In genomic region chr2:88016948-88017779, GRCh38 we compare ENCODE assay signal across 8 cellular contexts. TPM values are rescaled to one million over a fixed set of nuclear protein-coding genes. Genes with fewer than 3 reads are reported as not detected.
DNase-seq lines count a peak whose midpoint lies in the region; ATAC-seq and TF ChIP-seq lines count a peak whose summit lies in the region.

No MANE protein-coding gene starts in this region.

- no peak for TF ChIP-seq POLR2A in heart left ventricle (IDR thresholded peaks at IDR 0.05)

- no peaks in the 10 kb centered on the region for H3K36me3 ChIP-seq in heart left ventricle
- no peaks in the 10 kb centered on the region for H3K36me3 ChIP-seq in psoas muscle (ENCODE audit: insufficient read depth in 1 of 2, low read depth in 1 of 2)

- no peak for TF ChIP-seq CTCF in heart left ventricle (IDR thresholded peaks at IDR 0.05)
- no peak for TF ChIP-seq CTCF in psoas muscle (IDR thresholded peaks at IDR 0.05)

- intact Hi-C loops in heart left ventricle (cut with DNase I): no loop called here
- intact Hi-C loops in psoas muscle (cut with DNase I): loop anchor here in 1 of 2 donors (5.0 to 10.0 kb wide), 2 partner anchors 35 to 192 kb away; partner anchors contain the start of gene RGPD2

- H3K9me3 ChIP-seq in heart left ventricle: no peaks in the 10 kb centered on the region
- H3K9me3 ChIP-seq in psoas muscle: no peaks in the 10 kb centered on the region

- peak overlapping the region in 7 of 12 donors; percentile 15 to 67 (median 51) for H3K27ac ChIP-seq in heart left ventricle
- H3K27ac ChIP-seq in psoas muscle: peak overlapping the region; percentile 51

- H3K4me3 ChIP-seq in heart left ventricle (peak overlapping the region; percentile 28 to 90 (median 61)), psoas muscle (peak overlapping the region; percentile 71)

- 26 to 32% (median 29%) methylated on average over 40 to 47 of the region's 47 CpGs for whole genome bisulfite sequencing in heart left ventricle, 4 donors
- WGBS in psoas muscle, 3 donors: 17 to 21% (median 19%) methylated on average over 44 to 47 of the region's 47 CpGs

- H3K27me3 ChIP-seq in heart left ventricle (no peaks in the 10 kb centered on the region), psoas muscle (ENCODE audit: insufficient read depth in 3 of 3, low read length in 2 of 3) (no peaks in the 10 kb centered on the region)

- H3K4me1 ChIP-seq in heart left ventricle (peaks cover 0 to 9% (median 0%) of the 10 kb centered on the region in 12 donors), psoas muscle (no peaks in the 10 kb centered on the region)

- DNase-seq in AML-193 (lab: John Stamatoyannopoulos, UW) (peak; percentile 54 to 58), NCI-H2171 (lab: John Stamatoyannopoulos, UW) (peak; percentile 58), heart left ventricle (peak in 3 of 5 donors; percentile 20 to 49 (median 39)), psoas muscle (peak in 1 of 2 donors; percentile 21), GOT3 (lab: John Stamatoyannopoulos, UW) (no peak)
- peak; percentile 14 to 32 for DNase-seq in activated T-helper 1 cell treated with anti-CD3 and anti-CD28 coated beads, Interleukin-2, amount 50 U/mL, for 16 hours (ENCODE audit: low read depth in 1 of 2, low spot score in 1 of 2)

- peak; percentile 57 for ATAC-seq in GM18861 (IDR thresholded peaks at IDR 0.05; ENCODE audit: unreplicated experiment)
- peak; percentile 55 for ATAC-seq in HG03039 (IDR thresholded peaks at IDR 0.05; ENCODE audit: unreplicated experiment)
- ATAC-seq in heart left ventricle: peak; percentile 63 to 81 (median 75)
- ATAC-seq in psoas muscle: peak; percentile 74 to 83 (median 78)

RNA-seq across cellular contexts. Expression of gene RNU2-63P, which starts 0.8 kb away (rescaled TPM):
- total RNA-seq in heart left ventricle (not detected), psoas muscle (1 to 10 TPM in 1 of 4 donors, not detected in 3; 5.0 TPM)
- polyA plus RNA-seq in heart left ventricle (not detected), psoas muscle (not detected)

RNA-seq across cellular contexts. Expression of gene KRCC1, which starts 38.4 kb away (rescaled TPM):
- total RNA-seq in heart left ventricle: 10 to 100 TPM; 19.4 to 25.1 (median 21.7) TPM
- polyA plus RNA-seq in heart left ventricle: 10 to 100 TPM; 18.7 to 19.8 TPM
- 10 to 100 TPM; 10.8 to 24.1 (median 18.7) TPM for total RNA-seq in psoas muscle
- 10 to 100 TPM; 19.1 to 44.4 (median 20.1) TPM for polyA plus RNA-seq in psoas muscle

RNA-seq across cellular contexts. Expression of gene SMYD1, which starts 50.5 kb away (rescaled TPM):
- total RNA-seq in heart left ventricle: 100 to 1,000 TPM; 132 to 658 (median 404) TPM
- polyA plus RNA-seq in heart left ventricle: 100 to 1,000 TPM; 133 to 157 TPM
- total RNA-seq in psoas muscle: 100 to 1,000 TPM; 143 to 325 (median 232) TPM
- 100 to 1,000 TPM in 1 of 3 donors, 10 to 100 TPM in 1, 1 to 10 TPM in 1; 8.0 to 112 (median 57.2) TPM for polyA plus RNA-seq in psoas muscle
